ENCODE assay signal across 19 cellular contexts in genomic region chr12:2543801-2544200, GRCh38.
DNase-seq lines count a peak whose midpoint lies in the region; ATAC-seq lines count a peak whose summit lies in the region.
"Had no signal": no experiment of that assay in that cellular context is flagged by ENCODE, and none has a peak within 500 bp of the region (broad histone marks: within the 10 kb centered on the region; RNA-seq: fewer than 3 reads in every experiment).

No MANE protein-coding gene starts in this region.

- peaks cover 19% of the 10 kb centered on the region for H3K4me1 Mint-ChIP-seq in activated CD8-positive, alpha-beta T cell treated with anti-CD3 and anti-CD28 coated beads, Interleukin-2, amount 10 ng/mL, durations not matched to agents 7 days and 5 days (ENCODE audit: low read depth)
- H3K4me1 Mint-ChIP-seq in stimulated activated naive B cell treated with anti-CD40 and anti-IgM and Interleukin-4, amounts not matched to agents 10 μg/mL and 1 μg/mL and 100 μg/mL, for 72 hours: peaks cover 5 to 20% of the 10 kb centered on the region in 2 donors
- H3K4me1 Mint-ChIP-seq: naive thymus-derived CD8-positive, alpha-beta T cell had no signal

- no peak overlapping the region for H3K4me3 ChIP-seq in effector memory CD4-positive, alpha-beta T cell (ENCODE audit: insufficient read depth, low read depth, low read length, poor library complexity, severe bottlenecking)

- no peaks in the 10 kb centered on the region for H3K9me3 Mint-ChIP-seq in activated naive CD4-positive, alpha-beta T cell treated with anti-CD3 and anti-CD28 coated beads, Interleukin-2, amount 50 U/mL, for 72 hours
- no peaks in the 10 kb centered on the region for H3K9me3 Mint-ChIP-seq in activated CD8-positive, alpha-beta T cell treated with anti-CD3 and anti-CD28 coated beads, Interleukin-2, amount 10 ng/mL, durations not matched to agents 7 days and 5 days (ENCODE audit: insufficient read depth)
- no peaks in the 10 kb centered on the region for H3K9me3 Mint-ChIP-seq in stimulated activated naive B cell treated with anti-CD40 and anti-IgM and Interleukin-4, amounts not matched to agents 10 μg/mL and 1 μg/mL and 100 μg/mL, for 72 hours
- H3K9me3 Mint-ChIP-seq: naive thymus-derived CD8-positive, alpha-beta T cell had no signal

- H3K4me3 Mint-ChIP-seq in activated CD8-positive, alpha-beta T cell treated with anti-CD3 and anti-CD28 coated beads, Interleukin-2, amount 10 ng/mL, durations not matched to agents 7 days and 5 days: peak overlapping the region; percentile 12
- peak overlapping the region; percentile 37 to 43 for H3K4me3 Mint-ChIP-seq in stimulated activated naive B cell treated with anti-CD40 and anti-IgM and Interleukin-4, amounts not matched to agents 10 μg/mL and 1 μg/mL and 100 μg/mL, for 72 hours
- H3K4me3 Mint-ChIP-seq: IgD-negative memory B cell; naive thymus-derived CD8-positive, alpha-beta T cell had no signal

- H3K27me3 ChIP-seq in effector memory CD4-positive, alpha-beta T cell (replicated peaks; ENCODE audit: control insufficient read depth, insufficient read depth, low read length, poor library complexity, severe bottlenecking): no peaks in the 10 kb centered on the region

- no peak overlapping the region for H3K27ac ChIP-seq in effector memory CD4-positive, alpha-beta T cell (ENCODE audit: insufficient read depth, low read length, poor library complexity, severe bottlenecking)

- CTCF ChIA-PET in activated CD8-positive, alpha-beta T cell treated with anti-CD3 and anti-CD28 coated beads, Interleukin-2, amount 10 ng/mL, durations not matched to agents 7 days and 5 days (lab: Charles Lee): no interaction called here

- no peak overlapping the region for H3K27ac Mint-ChIP-seq in activated naive CD4-positive, alpha-beta T cell treated with anti-CD3 and anti-CD28 coated beads, Interleukin-2, amount 50 U/mL, for 72 hours
- peak overlapping the region; percentile 53 for H3K27ac Mint-ChIP-seq in activated CD8-positive, alpha-beta T cell treated with anti-CD3 and anti-CD28 coated beads, Interleukin-2, amount 10 ng/mL, durations not matched to agents 7 days and 5 days
- H3K27ac Mint-ChIP-seq in stimulated activated naive B cell treated with anti-CD40 and anti-IgM and Interleukin-4, amounts not matched to agents 10 μg/mL and 1 μg/mL and 100 μg/mL, for 72 hours: peak overlapping the region; percentile 81
- H3K27ac Mint-ChIP-seq: IgD-negative memory B cell; naive thymus-derived CD8-positive, alpha-beta T cell had no signal

- H3K36me3 ChIP-seq in effector memory CD4-positive, alpha-beta T cell (ENCODE audit: control insufficient read depth, insufficient read depth, low read length): no peaks in the 10 kb centered on the region

- H3K36me3 Mint-ChIP-seq in activated naive CD4-positive, alpha-beta T cell treated with anti-CD3 and anti-CD28 coated beads, Interleukin-2, amount 50 U/mL, for 72 hours: no peaks in the 10 kb centered on the region
- H3K36me3 Mint-ChIP-seq in activated CD8-positive, alpha-beta T cell treated with anti-CD3 and anti-CD28 coated beads, Interleukin-2, amount 10 ng/mL, durations not matched to agents 7 days and 5 days (ENCODE audit: low read depth): no peaks in the 10 kb centered on the region
- no peaks in the 10 kb centered on the region for H3K36me3 Mint-ChIP-seq in stimulated activated naive B cell treated with anti-CD40 and anti-IgM and Interleukin-4, amounts not matched to agents 10 μg/mL and 1 μg/mL and 100 μg/mL, for 72 hours
- H3K36me3 Mint-ChIP-seq: IgD-negative memory B cell; naive thymus-derived CD8-positive, alpha-beta T cell had no signal

- DNase-seq in activated naive CD4-positive, alpha-beta T cell treated with anti-CD3 and anti-CD28 coated beads, Interleukin-2, amount 50 U/mL, for 72 hours (ENCODE audit: low spot score in 2 of 2): peak in 1 of 2 donors; percentile 17
- DNase-seq in activated naive CD4-positive, alpha-beta T cell treated with Interleukin-2 at 50 U/mL for 16 hours: no peak
- DNase-seq in activated CD8-positive, alpha-beta T cell treated with anti-CD3 and anti-CD28 coated beads, Interleukin-2, amount 10 ng/mL, durations not matched to agents 7 days and 5 days: no peak
- peak; percentile 37 for DNase-seq in stimulated activated naive B cell treated with anti-CD40 and anti-IgM and Interleukin-4, amounts not matched to agents 10 μg/mL and 1 μg/mL and 100 μg/mL, for 72 hours
- DNase-seq in effector memory CD4-positive, alpha-beta T cell: no peak
- no peak for DNase-seq in NCI-H446 treated with DMSO at 0.1 percent for 48 hours (lab: John Stamatoyannopoulos, UW)
- DNase-seq: activated CD4-positive, CD25-positive, alpha-beta regulatory T cell; effector CD4-positive, alpha-beta T cell; left ventricle myocardium superior; midbrain; naive thymus-derived CD8-positive, alpha-beta T cell; NCI-H1092; NCI-H187; NCI-H526 treated with DMSO at 0.1 percent for 48 hours; SIG-M5; substantia nigra had no signal

- peaks cover 3% of the 10 kb centered on the region for H3K27me3 Mint-ChIP-seq in activated CD8-positive, alpha-beta T cell treated with anti-CD3 and anti-CD28 coated beads, Interleukin-2, amount 10 ng/mL, durations not matched to agents 7 days and 5 days (ENCODE audit: low read depth)
- H3K27me3 Mint-ChIP-seq in stimulated activated naive B cell treated with anti-CD40 and anti-IgM and Interleukin-4, amounts not matched to agents 10 μg/mL and 1 μg/mL and 100 μg/mL, for 72 hours: peaks cover 0 to 5% of the 10 kb centered on the region in 2 donors
- H3K27me3 Mint-ChIP-seq: IgD-negative memory B cell had no signal

- no peaks in the 10 kb centered on the region for H3K4me1 ChIP-seq in effector memory CD4-positive, alpha-beta T cell (ENCODE audit: control insufficient read depth, insufficient read depth, low read length, poor library complexity, severe bottlenecking)

- POLR2A ChIA-PET in activated CD8-positive, alpha-beta T cell treated with anti-CD3 and anti-CD28 coated beads, Interleukin-2, amount 10 ng/mL, durations not matched to agents 7 days and 5 days (lab: Charles Lee): no interaction called here

- H3K9me3 ChIP-seq in effector memory CD4-positive, alpha-beta T cell (ENCODE audit: control insufficient read depth, low read length): no peaks in the 10 kb centered on the region

- ATAC-seq in activated naive CD4-positive, alpha-beta T cell treated with anti-CD3 and anti-CD28 coated beads, Interleukin-2, amount 50 U/mL, for 72 hours: peak; percentile 74 to 99
- ATAC-seq in HG02884 (IDR thresholded peaks at IDR 0.05; ENCODE audit: unreplicated experiment): peak; percentile 62
- ATAC-seq in activated CD8-positive, alpha-beta T cell treated with anti-CD3 and anti-CD28 coated beads, Interleukin-2, amount 10 ng/mL, durations not matched to agents 7 days and 5 days: no peak
- peak; percentile 94 to 97 for ATAC-seq in stimulated activated naive B cell treated with anti-CD40 and anti-IgM and Interleukin-4, amounts not matched to agents 10 μg/mL and 1 μg/mL and 100 μg/mL, for 72 hours (replicated peaks)
- no peak for ATAC-seq in HG02763 (IDR thresholded peaks at IDR 0.05; ENCODE audit: unreplicated experiment)
- ATAC-seq: left ventricle myocardium superior; naive thymus-derived CD8-positive, alpha-beta T cell had no signal

Comparison
In these comparisons a context has a peak if more than half of its experiments do, and no peak if none do; other contexts are left out.
1. ATAC-seq: peak in activated naive CD4-positive, alpha-beta T cell treated with anti-CD3 and anti-CD28 coated beads, Interleukin-2, amount 50 U/mL, for 72 hours (2 of 2), HG02884 (single experiment) and stimulated activated naive B cell treated with anti-CD40 and anti-IgM and Interleukin-4, amounts not matched to agents 10 μg/mL and 1 μg/mL and 100 μg/mL, for 72 hours (2 of 2); none in activated CD8-positive, alpha-beta T cell treated with anti-CD3 and anti-CD28 coated beads, Interleukin-2, amount 10 ng/mL, durations not matched to agents 7 days and 5 days (single experiment) and HG02763 (single experiment).
2. H3K27ac Mint-ChIP-seq: peak in activated CD8-positive, alpha-beta T cell treated with anti-CD3 and anti-CD28 coated beads, Interleukin-2, amount 10 ng/mL, durations not matched to agents 7 days and 5 days (single experiment) and stimulated activated naive B cell treated with anti-CD40 and anti-IgM and Interleukin-4, amounts not matched to agents 10 μg/mL and 1 μg/mL and 100 μg/mL, for 72 hours (single experiment); none in activated naive CD4-positive, alpha-beta T cell treated with anti-CD3 and anti-CD28 coated beads, Interleukin-2, amount 50 U/mL, for 72 hours (0 of 2).